Comparison of ENCODE assay signal across 15 cellular contexts in the genomic region with DNA sequence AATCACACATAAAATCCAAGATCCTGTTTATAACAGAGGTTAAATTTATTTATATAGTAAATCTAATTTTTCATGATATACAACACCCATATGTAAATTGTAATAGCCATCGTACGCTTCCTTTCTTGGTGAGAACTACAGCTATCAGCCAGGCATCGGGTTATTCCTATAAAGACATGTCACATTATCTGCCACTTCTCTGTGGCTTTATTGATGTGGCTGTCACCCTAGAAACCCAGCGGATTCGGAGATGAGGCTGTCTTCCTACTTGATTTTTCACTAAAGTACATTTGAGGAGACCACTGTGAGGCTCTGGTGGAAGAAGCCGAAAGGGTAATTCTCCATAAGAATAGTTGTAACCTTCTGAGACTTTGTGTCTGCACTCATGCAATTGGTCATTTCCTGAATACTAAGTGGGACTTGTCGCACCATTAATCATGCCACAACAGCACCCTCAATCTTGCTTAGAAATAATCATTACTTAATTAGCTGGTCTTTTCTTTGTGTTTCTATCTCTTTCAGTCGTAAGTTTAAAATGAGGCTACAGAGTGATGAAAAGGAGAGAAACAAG.
DNase-seq lines count a peak whose midpoint lies in the region; ATAC-seq and TF ChIP-seq lines count a peak whose summit lies in the region.
"Had no signal": no experiment of that assay in that cellular context is flagged by ENCODE, and none has a peak within 500 bp of the region (broad histone marks: within the 10 kb centered on the region; RNA-seq: fewer than 3 reads in every experiment).

No MANE protein-coding gene starts in this region.

- no peak overlapping the region for H2BK12ac ChIP-seq in neuronal stem cell (ENCODE audit: low read length)

- H3K4me3 Mint-ChIP-seq in stimulated activated naive CD8-positive, alpha-beta T cell treated with anti-CD3 and anti-CD28 coated beads, Interleukin-15, amount 100 ng/mL, for 72 hours = no peak overlapping the region
- no peak overlapping the region for H3K4me3 Mint-ChIP-seq in Caco-2 (ENCODE audit: unreplicated experiment)
- H3K4me3 Mint-ChIP-seq: CD4-positive, alpha-beta T cell; effector memory CD8-positive, alpha-beta T cell had no signal

- H3K4me1 ChIP-seq in neuronal stem cell (ENCODE audit: control insufficient read depth in 2 of 2, insufficient read depth in 1 of 2, low read depth in 1 of 2, low read length in 2 of 2) = peaks cover 0 to 12% of the 10 kb centered on the region in 2 donors
- H3K4me1 ChIP-seq in Caco-2 = no peaks in the 10 kb centered on the region

- no peak overlapping the region for H3K27ac ChIP-seq in neuronal stem cell (replicated peaks; ENCODE audit: low read length)

- H3K36me3 ChIP-seq in neuronal stem cell (replicated peaks in 1 of 2; ENCODE audit: control insufficient read depth in 2 of 2, insufficient read depth in 2 of 2, low read length in 2 of 2) (no peaks in the 10 kb centered on the region), Caco-2 (ENCODE audit: control insufficient read depth, insufficient read depth, low read length) (no peaks in the 10 kb centered on the region)

- no peak overlapping the region for H3K27ac Mint-ChIP-seq in stimulated activated naive CD8-positive, alpha-beta T cell treated with anti-CD3 and anti-CD28 coated beads, Interleukin-15, amount 100 ng/mL, for 72 hours
- H3K27ac Mint-ChIP-seq in Caco-2 (ENCODE audit: unreplicated experiment) = no peak overlapping the region
- H3K27ac Mint-ChIP-seq: activated T-helper 2 cell treated with anti-CD3 and anti-CD28 coated beads, Interferon-gamma antibody, Interleukin-2, Interleukin-4, amounts not matched to agents 10 μg/mL and 5 μg/mL and 100 μg/mL, durations not matched to agents 14 hours and 24 hours and 36 hours; CD4-positive, alpha-beta T cell; effector memory CD8-positive, alpha-beta T cell had no signal

- no peak overlapping the region for H3K4me2 ChIP-seq in neuronal stem cell (ENCODE audit: insufficient read depth, low read length, poor library complexity, severe bottlenecking)

- peak; percentile 42 for ATAC-seq in GM19043 (IDR thresholded peaks at IDR 0.05; ENCODE audit: low read depth, unreplicated experiment)
- peak; percentile 42 for ATAC-seq in HG02571 (IDR thresholded peaks at IDR 0.05; ENCODE audit: unreplicated experiment)
- peak; percentile 41 for ATAC-seq in HG03575 (IDR thresholded peaks at IDR 0.05; ENCODE audit: extremely low read depth, insufficient number of reproducible peaks, low FRiP score, unreplicated experiment)
- ATAC-seq in stimulated activated naive CD8-positive, alpha-beta T cell treated with anti-CD3 and anti-CD28 coated beads, Interleukin-15, amount 100 ng/mL, for 72 hours = no peak
- ATAC-seq: effector memory CD8-positive, alpha-beta T cell; HCT116; Panc1 had no signal

- no peak overlapping the region for H4K8ac ChIP-seq in neuronal stem cell (ENCODE audit: low read depth, low read length)

- no peaks in the 10 kb centered on the region for H3K36me3 Mint-ChIP-seq in Caco-2 (ENCODE audit: insufficient read depth, unreplicated experiment)

- H2AFZ ChIP-seq in neuronal stem cell (ENCODE audit: low read length) = peak overlapping the region; percentile 49

- no peaks in the 10 kb centered on the region for H3K27me3 ChIP-seq in neuronal stem cell (ENCODE audit: control insufficient read depth in 3 of 3, insufficient read depth in 3 of 3, low read depth in 1 of 3, low read length in 3 of 3)
- no peaks in the 10 kb centered on the region for H3K27me3 ChIP-seq in Caco-2 (replicated peaks; ENCODE audit: control insufficient read depth, insufficient read depth, low read length)

- TF ChIP-seq CTCF in Caco-2 (IDR thresholded peaks at IDR 0.05; ENCODE audit: insufficient read depth in 1 of 2, low read depth in 1 of 2, low read length in 1 of 2, severe bottlenecking in 1 of 2, unreplicated experiment in 1 of 2) = no peak

- H3K9ac ChIP-seq in neuronal stem cell (ENCODE audit: low read depth, low read length, poor library complexity) = no peak overlapping the region

- H2BK120ac ChIP-seq in neuronal stem cell (ENCODE audit: low read depth, low read length) = no peak overlapping the region

- no peak overlapping the region for H4K91ac ChIP-seq in neuronal stem cell (ENCODE audit: low read depth, low read length, poor library complexity)

- no TSS peak for BruUV-seq in Caco-2 (replicated peaks; lab: Mats Ljungman, UMichigan)

- POLR2A ChIA-PET in Caco-2 (lab: Charles Lee) = no interaction called here

- H3K4me3 ChIP-seq in neuronal stem cell (ENCODE audit: low read length in 2 of 2) (no peak overlapping the region), Caco-2 (ENCODE audit: low read depth, low read length) (no peak overlapping the region)

- peaks cover 5% of the 10 kb centered on the region for H3K4me1 Mint-ChIP-seq in stimulated activated naive CD8-positive, alpha-beta T cell treated with anti-CD3 and anti-CD28 coated beads, Interleukin-15, amount 100 ng/mL, for 72 hours
- H3K4me1 Mint-ChIP-seq in Caco-2 (ENCODE audit: low read depth, unreplicated experiment) = no peaks in the 10 kb centered on the region

- intact Hi-C loops in cardiac septum (cut with DNase I) (no loop called here), Caco-2 (cut with micrococcal nuclease; ENCODE audit: unreplicated experiment) (no loop called here)

- H3K4ac ChIP-seq in neuronal stem cell (ENCODE audit: low read length) = no peak overlapping the region

- WGBS in neuronal stem cell (ENCODE audit: extremely low coverage in 2 of 2, insufficient read length in 2 of 2, insufficient replicate concordance in 1 of 2), 2 donors = no CpG with 5 or more reads among the region's 8 CpGs

- no peak overlapping the region for H2BK15ac ChIP-seq in neuronal stem cell (ENCODE audit: low read length)

- H3K27me3 Mint-ChIP-seq in stimulated activated naive CD8-positive, alpha-beta T cell treated with anti-CD3 and anti-CD28 coated beads, Interleukin-15, amount 100 ng/mL, for 72 hours = peaks cover 39% of the 10 kb centered on the region
- H3K27me3 Mint-ChIP-seq in Caco-2 (ENCODE audit: insufficient read depth, unreplicated experiment) = peaks cover 9% of the 10 kb centered on the region

- H3K9me3 ChIP-seq in neuronal stem cell (replicated peaks in 1 of 2; ENCODE audit: control insufficient read depth in 2 of 2, insufficient read depth in 1 of 2, low read depth in 1 of 2, low read length in 2 of 2) (no peaks in the 10 kb centered on the region), Caco-2 (no peaks in the 10 kb centered on the region)

- DNase-seq in neuronal stem cell (ENCODE audit: low spot score) = no peak
- DNase-seq in stimulated activated naive CD8-positive, alpha-beta T cell treated with anti-CD3 and anti-CD28 coated beads, Interleukin-15, amount 100 ng/mL, for 72 hours = no peak
- no peak for DNase-seq in cardiac septum (ENCODE audit: low spot score)
- DNase-seq in Caco-2 = no peak
- DNase-seq: activated CD4-positive, alpha-beta T cell treated with anti-CD3 and anti-CD28 coated beads, Interleukin-2, amount 50 U/mL, for 1 hour; CD4-positive, alpha-beta T cell; effector memory CD8-positive, alpha-beta T cell; NCI-H2171 treated with DMSO at 0.1 percent for 48 hours; substantia nigra had no signal

- H3K14ac ChIP-seq in neuronal stem cell (ENCODE audit: low read length) = no peak overlapping the region

- CTCF ChIA-PET in Caco-2 (lab: Charles Lee) = no interaction called here

- H3K79me1 ChIP-seq in neuronal stem cell (ENCODE audit: low read depth, low read length) = no peaks in the 10 kb centered on the region

- H3K9me3 Mint-ChIP-seq in stimulated activated naive CD8-positive, alpha-beta T cell treated with anti-CD3 and anti-CD28 coated beads, Interleukin-15, amount 100 ng/mL, for 72 hours = no peaks in the 10 kb centered on the region
- H3K9me3 Mint-ChIP-seq in Caco-2 (ENCODE audit: unreplicated experiment) = no peaks in the 10 kb centered on the region
- H3K9me3 Mint-ChIP-seq: activated T-helper 2 cell treated with anti-CD3 and anti-CD28 coated beads, Interferon-gamma antibody, Interleukin-2, Interleukin-4, amounts not matched to agents 10 μg/mL and 5 μg/mL and 100 μg/mL, durations not matched to agents 14 hours and 24 hours and 36 hours; effector memory CD8-positive, alpha-beta T cell had no signal

- no peak overlapping the region for H2AK5ac ChIP-seq in neuronal stem cell (ENCODE audit: low read depth, low read length)

- H2BK5ac ChIP-seq in neuronal stem cell (ENCODE audit: low read length) = no peak overlapping the region

- H3K18ac ChIP-seq in neuronal stem cell (ENCODE audit: low read length) = no peak overlapping the region

- no peak overlapping the region for H3K23ac ChIP-seq in neuronal stem cell (ENCODE audit: low read depth, low read length, poor library complexity)
